Comparison of ENCODE assay signal across 8 cellular contexts in genomic region chr5:37111426-37112382, GRCh38.
A peak's percentile ranks its signal among the peaks of the same experiment; 100 is the strongest.
DNase-seq lines count a peak whose midpoint lies in the region; ATAC-seq and TF ChIP-seq lines count a peak whose summit lies in the region.

No MANE protein-coding gene starts in this region.

- H3K27ac ChIP-seq in neural progenitor cell: no peak overlapping the region

- H3F3A ChIP-seq in neural progenitor cell (ENCODE audit: low read depth): no peaks in the 10 kb centered on the region

- peaks cover 4% of the 10 kb centered on the region for H3K36me3 ChIP-seq in neural progenitor cell

- ATAC-seq in GM19455 (IDR thresholded peaks at IDR 0.05; ENCODE audit: unreplicated experiment): peak; percentile 90
- ATAC-seq in HG03378 (IDR thresholded peaks at IDR 0.05; ENCODE audit: unreplicated experiment): peak; percentile 90
- peak; percentile 86 to 94 for ATAC-seq in activated naive CD4-positive, alpha-beta T cell treated with anti-CD3 and anti-CD28 coated beads, Interleukin-2, amount 50 U/mL, for 72 hours

- CTCF ChIA-PET in GM10248 (lab: Yijun Ruan, JAX): interaction anchor here (1.4 kb wide), 1 partner anchor 9 kb away, joined by 3 read pairs; no protein-coding TSS in a partner anchor

- H3K4me3 Mint-ChIP-seq in neural progenitor cell: no peak overlapping the region

- no peaks in the 10 kb centered on the region for H3K4me1 Mint-ChIP-seq in neural progenitor cell

- peaks cover 28 to 50% of the 10 kb centered on the region in 2 donors for H3K36me3 Mint-ChIP-seq in activated naive CD4-positive, alpha-beta T cell treated with anti-CD3 and anti-CD28 coated beads, Interleukin-2, amount 50 U/mL, for 72 hours
- peaks cover 30% of the 10 kb centered on the region for H3K36me3 Mint-ChIP-seq in neural progenitor cell

- peak overlapping the region; percentile 9 to 68 for H3K27ac Mint-ChIP-seq in activated naive CD4-positive, alpha-beta T cell treated with anti-CD3 and anti-CD28 coated beads, Interleukin-2, amount 50 U/mL, for 72 hours
- H3K27ac Mint-ChIP-seq in neural progenitor cell: no peak overlapping the region

- no peaks in the 10 kb centered on the region for H3K79me2 ChIP-seq in neural progenitor cell (ENCODE audit: low read depth)

- no peak overlapping the region for H3K9ac ChIP-seq in neural progenitor cell

- no peaks in the 10 kb centered on the region for H3K4me1 ChIP-seq in neural progenitor cell

- H3K4me3 ChIP-seq in neural progenitor cell: no peak overlapping the region

- peaks cover 2% of the 10 kb centered on the region for H3K27me3 Mint-ChIP-seq in neural progenitor cell (ENCODE audit: insufficient read depth, low read depth)

- DNase-seq in GM10248 (ENCODE audit: extremely low spot score) (peak; percentile 72), neural progenitor cell (ENCODE audit: low spot score) (no peak), globus pallidus (ENCODE audit: low spot score) (no peak), NCI-H2227 treated with DMSO at 0.1 percent for 48 hours (lab: John Stamatoyannopoulos, UW) (no peak), NCI-H187 (lab: John Stamatoyannopoulos, UW) (no peak)
- peak in 1 of 2 donors; percentile 17 for DNase-seq in activated naive CD4-positive, alpha-beta T cell treated with anti-CD3 and anti-CD28 coated beads, Interleukin-2, amount 50 U/mL, for 72 hours (ENCODE audit: low spot score in 2 of 2)

- no peak for TF ChIP-seq CTCF in GM10248 (IDR thresholded peaks at IDR 0.05; ENCODE audit: control extremely low read depth, extremely low read depth, low read depth, missing control alignments)
- no peak for TF ChIP-seq CTCF in neural progenitor cell (IDR thresholded peaks at IDR 0.05)

- peaks cover 0 to 15% of the 10 kb centered on the region in 2 donors for H3K9me3 Mint-ChIP-seq in activated naive CD4-positive, alpha-beta T cell treated with anti-CD3 and anti-CD28 coated beads, Interleukin-2, amount 50 U/mL, for 72 hours
- H3K9me3 Mint-ChIP-seq in neural progenitor cell: no peaks in the 10 kb centered on the region

- no peaks in the 10 kb centered on the region for H3K27me3 ChIP-seq in neural progenitor cell

- no peak overlapping the region for H2AFZ ChIP-seq in neural progenitor cell (replicated peaks)

- no peaks in the 10 kb centered on the region for H3K9me3 ChIP-seq in neural progenitor cell (ENCODE audit: low read depth)

- POLR2A ChIA-PET in GM10248 (lab: Yijun Ruan, JAX): no interaction called here

- no peak overlapping the region for H3K4me2 ChIP-seq in neural progenitor cell

- H4K20me1 ChIP-seq in neural progenitor cell (ENCODE audit: low read depth): no peaks in the 10 kb centered on the region
